In the genomic region with DNA sequence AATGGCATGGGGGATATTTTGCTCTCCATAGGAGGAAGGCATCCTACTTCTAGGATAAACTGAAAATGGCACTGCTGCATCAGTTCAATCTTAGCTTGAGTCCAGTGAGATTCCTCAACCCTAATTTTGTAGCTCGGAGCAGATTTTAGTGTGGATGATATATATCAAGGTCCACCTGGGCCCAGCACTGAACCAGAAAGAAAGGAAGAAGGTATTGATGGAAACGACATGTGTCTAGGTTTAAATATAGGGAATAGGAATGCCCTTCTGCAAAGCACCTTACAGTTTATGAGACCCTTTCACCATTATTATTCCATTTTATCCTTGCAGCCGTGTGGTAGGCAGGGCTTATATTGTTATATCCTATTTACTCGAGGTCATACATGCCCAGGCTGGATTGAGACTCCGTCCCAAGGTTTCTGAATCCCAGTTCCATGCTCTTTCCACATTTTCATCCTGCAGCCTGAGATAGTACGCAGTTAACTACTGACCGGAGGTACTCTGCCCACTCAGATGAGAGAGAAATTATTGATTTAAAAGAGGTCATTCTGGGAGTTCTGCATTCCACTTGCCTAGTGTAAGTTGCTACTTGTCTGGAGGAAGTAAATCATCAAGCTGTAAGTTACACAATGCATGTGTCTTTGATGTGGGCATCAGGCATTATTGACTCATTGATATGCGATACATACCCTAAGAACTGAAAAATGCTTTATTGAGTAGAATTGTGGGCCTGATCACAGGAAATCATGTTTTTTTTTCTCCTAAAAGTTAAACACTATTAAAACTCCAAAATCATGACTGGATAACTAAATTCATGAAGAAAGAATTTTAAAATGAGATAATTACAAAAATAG, we compare ENCODE assay signal across 1 cellular context.
A peak's percentile ranks its signal among the peaks of the same experiment; 100 is the strongest.
TF ChIP-seq lines count a peak whose summit lies in the region.

No MANE protein-coding gene starts in this region.

TF ChIP-seq in HepG2, 621 proteins besides CTCF, POLR2A, EP300 and RAD21 (continued from another document and continues in another):
- TF ChIP-seq, protein P1, sequence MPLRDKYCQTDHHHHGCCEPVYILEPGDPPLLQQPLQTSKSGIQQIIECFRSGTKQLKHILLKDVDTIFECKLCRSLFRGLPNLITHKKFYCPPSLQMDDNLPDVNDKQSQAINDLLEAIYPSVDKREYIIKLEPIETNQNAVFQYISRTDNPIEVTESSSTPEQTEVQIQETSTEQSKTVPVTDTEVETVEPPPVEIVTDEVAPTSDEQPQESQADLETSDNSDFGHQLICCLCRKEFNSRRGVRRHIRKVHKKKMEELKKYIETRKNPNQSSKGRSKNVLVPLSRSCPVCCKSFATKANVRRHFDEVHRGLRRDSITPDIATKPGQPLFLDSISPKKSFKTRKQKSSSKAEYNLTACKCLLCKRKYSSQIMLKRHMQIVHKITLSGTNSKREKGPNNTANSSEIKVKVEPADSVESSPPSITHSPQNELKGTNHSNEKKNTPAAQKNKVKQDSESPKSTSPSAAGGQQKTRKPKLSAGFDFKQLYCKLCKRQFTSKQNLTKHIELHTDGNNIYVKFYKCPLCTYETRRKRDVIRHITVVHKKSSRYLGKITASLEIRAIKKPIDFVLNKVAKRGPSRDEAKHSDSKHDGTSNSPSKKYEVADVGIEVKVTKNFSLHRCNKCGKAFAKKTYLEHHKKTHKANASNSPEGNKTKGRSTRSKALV (CRISPR knock-in tag; IDR thresholded peaks at IDR 0.05), result peak; percentile 50; the same call in 1 of the 2 replicates
- TF ChIP-seq ZEB1 (IDR thresholded peaks at IDR 0.05; ENCODE audit: insufficient replicate concordance, low read depth), result peak; percentile 90
- TF ChIP-seq, protein P2, sequence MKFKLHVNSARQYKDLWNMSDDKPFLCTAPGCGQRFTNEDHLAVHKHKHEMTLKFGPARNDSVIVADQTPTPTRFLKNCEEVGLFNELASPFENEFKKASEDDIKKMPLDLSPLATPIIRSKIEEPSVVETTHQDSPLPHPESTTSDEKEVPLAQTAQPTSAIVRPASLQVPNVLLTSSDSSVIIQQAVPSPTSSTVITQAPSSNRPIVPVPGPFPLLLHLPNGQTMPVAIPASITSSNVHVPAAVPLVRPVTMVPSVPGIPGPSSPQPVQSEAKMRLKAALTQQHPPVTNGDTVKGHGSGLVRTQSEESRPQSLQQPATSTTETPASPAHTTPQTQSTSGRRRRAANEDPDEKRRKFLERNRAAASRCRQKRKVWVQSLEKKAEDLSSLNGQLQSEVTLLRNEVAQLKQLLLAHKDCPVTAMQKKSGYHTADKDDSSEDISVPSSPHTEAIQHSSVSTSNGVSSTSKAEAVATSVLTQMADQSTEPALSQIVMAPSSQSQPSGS (CRISPR knock-in tag; IDR thresholded peaks at IDR 0.05), result peak; percentile 99
- TF ChIP-seq KMT2A (CRISPR knock-in tag; IDR thresholded peaks at IDR 0.05), result peak; percentile 58; the same call in 1 of the 2 replicates
- peak; percentile 87; the same call in 1 of the 2 replicates for TF ChIP-seq KLF11 (CRISPR knock-in tag; IDR thresholded peaks at IDR 0.05)
- peak; percentile 80; the same call in 1 of the 2 replicates for TF ChIP-seq KLF9 (CRISPR knock-in tag; IDR thresholded peaks at IDR 0.05; ENCODE audit: low read depth)
- peak; percentile 84 for TF ChIP-seq SPEN (CRISPR knock-in tag; IDR thresholded peaks at IDR 0.05; ENCODE audit: low read depth)
- TF ChIP-seq, protein P3, sequence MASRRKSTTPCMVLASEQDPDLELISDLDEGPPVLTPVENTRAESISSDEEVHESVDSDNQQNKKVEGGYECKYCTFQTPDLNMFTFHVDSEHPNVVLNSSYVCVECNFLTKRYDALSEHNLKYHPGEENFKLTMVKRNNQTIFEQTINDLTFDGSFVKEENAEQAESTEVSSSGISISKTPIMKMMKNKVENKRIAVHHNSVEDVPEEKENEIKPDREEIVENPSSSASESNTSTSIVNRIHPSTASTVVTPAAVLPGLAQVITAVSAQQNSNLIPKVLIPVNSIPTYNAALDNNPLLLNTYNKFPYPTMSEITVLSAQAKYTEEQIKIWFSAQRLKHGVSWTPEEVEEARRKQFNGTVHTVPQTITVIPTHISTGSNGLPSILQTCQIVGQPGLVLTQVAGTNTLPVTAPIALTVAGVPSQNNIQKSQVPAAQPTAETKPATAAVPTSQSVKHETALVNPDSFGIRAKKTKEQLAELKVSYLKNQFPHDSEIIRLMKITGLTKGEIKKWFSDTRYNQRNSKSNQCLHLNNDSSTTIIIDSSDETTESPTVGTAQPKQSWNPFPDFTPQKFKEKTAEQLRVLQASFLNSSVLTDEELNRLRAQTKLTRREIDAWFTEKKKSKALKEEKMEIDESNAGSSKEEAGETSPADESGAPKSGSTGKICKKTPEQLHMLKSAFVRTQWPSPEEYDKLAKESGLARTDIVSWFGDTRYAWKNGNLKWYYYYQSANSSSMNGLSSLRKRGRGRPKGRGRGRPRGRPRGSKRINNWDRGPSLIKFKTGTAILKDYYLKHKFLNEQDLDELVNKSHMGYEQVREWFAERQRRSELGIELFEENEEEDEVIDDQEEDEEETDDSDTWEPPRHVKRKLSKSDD (CRISPR knock-in tag; IDR thresholded peaks at IDR 0.05; ENCODE audit: low read depth), result no peak
- TF ChIP-seq, protein P4, sequence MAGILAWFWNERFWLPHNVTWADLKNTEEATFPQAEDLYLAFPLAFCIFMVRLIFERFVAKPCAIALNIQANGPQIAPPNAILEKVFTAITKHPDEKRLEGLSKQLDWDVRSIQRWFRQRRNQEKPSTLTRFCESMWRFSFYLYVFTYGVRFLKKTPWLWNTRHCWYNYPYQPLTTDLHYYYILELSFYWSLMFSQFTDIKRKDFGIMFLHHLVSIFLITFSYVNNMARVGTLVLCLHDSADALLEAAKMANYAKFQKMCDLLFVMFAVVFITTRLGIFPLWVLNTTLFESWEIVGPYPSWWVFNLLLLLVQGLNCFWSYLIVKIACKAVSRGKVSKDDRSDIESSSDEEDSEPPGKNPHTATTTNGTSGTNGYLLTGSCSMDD (CRISPR knock-in tag; IDR thresholded peaks at IDR 0.05), result no peak
- TF ChIP-seq, protein P5, sequence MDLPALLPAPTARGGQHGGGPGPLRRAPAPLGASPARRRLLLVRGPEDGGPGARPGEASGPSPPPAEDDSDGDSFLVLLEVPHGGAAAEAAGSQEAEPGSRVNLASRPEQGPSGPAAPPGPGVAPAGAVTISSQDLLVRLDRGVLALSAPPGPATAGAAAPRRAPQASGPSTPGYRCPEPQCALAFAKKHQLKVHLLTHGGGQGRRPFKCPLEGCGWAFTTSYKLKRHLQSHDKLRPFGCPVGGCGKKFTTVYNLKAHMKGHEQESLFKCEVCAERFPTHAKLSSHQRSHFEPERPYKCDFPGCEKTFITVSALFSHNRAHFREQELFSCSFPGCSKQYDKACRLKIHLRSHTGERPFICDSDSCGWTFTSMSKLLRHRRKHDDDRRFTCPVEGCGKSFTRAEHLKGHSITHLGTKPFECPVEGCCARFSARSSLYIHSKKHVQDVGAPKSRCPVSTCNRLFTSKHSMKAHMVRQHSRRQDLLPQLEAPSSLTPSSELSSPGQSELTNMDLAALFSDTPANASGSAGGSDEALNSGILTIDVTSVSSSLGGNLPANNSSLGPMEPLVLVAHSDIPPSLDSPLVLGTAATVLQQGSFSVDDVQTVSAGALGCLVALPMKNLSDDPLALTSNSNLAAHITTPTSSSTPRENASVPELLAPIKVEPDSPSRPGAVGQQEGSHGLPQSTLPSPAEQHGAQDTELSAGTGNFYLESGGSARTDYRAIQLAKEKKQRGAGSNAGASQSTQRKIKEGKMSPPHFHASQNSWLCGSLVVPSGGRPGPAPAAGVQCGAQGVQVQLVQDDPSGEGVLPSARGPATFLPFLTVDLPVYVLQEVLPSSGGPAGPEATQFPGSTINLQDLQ (CRISPR knock-in tag; IDR thresholded peaks at IDR 0.05), result no peak
- TF ChIP-seq KLF15 (CRISPR knock-in tag; IDR thresholded peaks at IDR 0.05; ENCODE audit: borderline replicate concordance), result no peak
- TF ChIP-seq FOXM1 (CRISPR knock-in tag; IDR thresholded peaks at IDR 0.05), result no peak
- peak; percentile 86 for TF ChIP-seq ZNF441 (CRISPR knock-in tag; IDR thresholded peaks at IDR 0.05; ENCODE audit: borderline replicate concordance)
- peak; percentile 98 for TF ChIP-seq ASH2L (IDR thresholded peaks at IDR 0.05; ENCODE audit: insufficient read length, low read depth, low read length)
- TF ChIP-seq, protein P6, sequence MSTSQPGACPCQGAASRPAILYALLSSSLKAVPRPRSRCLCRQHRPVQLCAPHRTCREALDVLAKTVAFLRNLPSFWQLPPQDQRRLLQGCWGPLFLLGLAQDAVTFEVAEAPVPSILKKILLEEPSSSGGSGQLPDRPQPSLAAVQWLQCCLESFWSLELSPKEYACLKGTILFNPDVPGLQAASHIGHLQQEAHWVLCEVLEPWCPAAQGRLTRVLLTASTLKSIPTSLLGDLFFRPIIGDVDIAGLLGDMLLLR (CRISPR knock-in tag; IDR thresholded peaks at IDR 0.05), result no peak
- TF ChIP-seq GATA4 (IDR thresholded peaks at IDR 0.05; ENCODE audit: borderline replicate concordance, low read depth), result peak; percentile 99
- TF ChIP-seq ZNF333 (CRISPR knock-in tag; IDR thresholded peaks at IDR 0.05; ENCODE audit: borderline replicate concordance), result no peak
- TF ChIP-seq, protein P7, sequence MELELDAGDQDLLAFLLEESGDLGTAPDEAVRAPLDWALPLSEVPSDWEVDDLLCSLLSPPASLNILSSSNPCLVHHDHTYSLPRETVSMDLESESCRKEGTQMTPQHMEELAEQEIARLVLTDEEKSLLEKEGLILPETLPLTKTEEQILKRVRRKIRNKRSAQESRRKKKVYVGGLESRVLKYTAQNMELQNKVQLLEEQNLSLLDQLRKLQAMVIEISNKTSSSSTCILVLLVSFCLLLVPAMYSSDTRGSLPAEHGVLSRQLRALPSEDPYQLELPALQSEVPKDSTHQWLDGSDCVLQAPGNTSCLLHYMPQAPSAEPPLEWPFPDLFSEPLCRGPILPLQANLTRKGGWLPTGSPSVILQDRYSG (CRISPR knock-in tag; IDR thresholded peaks at IDR 0.05), result no peak
- TF ChIP-seq, protein P8, sequence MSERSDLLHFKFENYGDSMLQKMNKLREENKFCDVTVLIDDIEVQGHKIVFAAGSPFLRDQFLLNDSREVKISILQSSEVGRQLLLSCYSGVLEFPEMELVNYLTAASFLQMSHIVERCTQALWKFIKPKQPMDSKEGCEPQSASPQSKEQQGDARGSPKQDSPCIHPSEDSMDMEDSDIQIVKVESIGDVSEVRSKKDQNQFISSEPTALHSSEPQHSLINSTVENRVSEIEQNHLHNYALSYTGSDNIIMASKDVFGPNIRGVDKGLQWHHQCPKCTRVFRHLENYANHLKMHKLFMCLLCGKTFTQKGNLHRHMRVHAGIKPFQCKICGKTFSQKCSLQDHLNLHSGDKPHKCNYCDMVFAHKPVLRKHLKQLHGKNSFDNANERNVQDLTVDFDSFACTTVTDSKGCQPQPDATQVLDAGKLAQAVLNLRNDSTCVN (CRISPR knock-in tag; IDR thresholded peaks at IDR 0.05; ENCODE audit: borderline replicate concordance), result 0 out of 2 replicates have a peak, but pooled peaks have one; percentile 46
- TF ChIP-seq POLR2G (IDR thresholded peaks at IDR 0.05; ENCODE audit: low read depth, low read length), result peak; percentile 61; the same call in 1 of the 2 replicates
- no peak for TF ChIP-seq SYNCRIP (IDR thresholded peaks at IDR 0.05; ENCODE audit: insufficient read depth, low read depth, low read length)
- no peak for TF ChIP-seq FOXC1 (CRISPR knock-in tag; IDR thresholded peaks at IDR 0.05; ENCODE audit: borderline replicate concordance)
- TF ChIP-seq, protein P9, sequence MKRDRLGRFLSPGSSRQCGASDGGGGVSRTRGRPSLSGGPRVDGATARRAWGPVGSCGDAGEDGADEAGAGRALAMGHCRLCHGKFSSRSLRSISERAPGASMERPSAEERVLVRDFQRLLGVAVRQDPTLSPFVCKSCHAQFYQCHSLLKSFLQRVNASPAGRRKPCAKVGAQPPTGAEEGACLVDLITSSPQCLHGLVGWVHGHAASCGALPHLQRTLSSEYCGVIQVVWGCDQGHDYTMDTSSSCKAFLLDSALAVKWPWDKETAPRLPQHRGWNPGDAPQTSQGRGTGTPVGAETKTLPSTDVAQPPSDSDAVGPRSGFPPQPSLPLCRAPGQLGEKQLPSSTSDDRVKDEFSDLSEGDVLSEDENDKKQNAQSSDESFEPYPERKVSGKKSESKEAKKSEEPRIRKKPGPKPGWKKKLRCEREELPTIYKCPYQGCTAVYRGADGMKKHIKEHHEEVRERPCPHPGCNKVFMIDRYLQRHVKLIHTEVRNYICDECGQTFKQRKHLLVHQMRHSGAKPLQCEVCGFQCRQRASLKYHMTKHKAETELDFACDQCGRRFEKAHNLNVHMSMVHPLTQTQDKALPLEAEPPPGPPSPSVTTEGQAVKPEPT (CRISPR knock-in tag; IDR thresholded peaks at IDR 0.05; ENCODE audit: low read depth), result 0 out of 2 replicates have a peak, but pooled peaks have one; percentile 46
- TF ChIP-seq STAT5B (CRISPR knock-in tag; IDR thresholded peaks at IDR 0.05), result peak; percentile 98
- TF ChIP-seq GZF1 (CRISPR knock-in tag; IDR thresholded peaks at IDR 0.05), result peak; percentile 60; the same call in 1 of the 2 replicates
- no peak for TF ChIP-seq NONO (IDR thresholded peaks at IDR 0.05)
- peak; percentile 83 for TF ChIP-seq NONO (CRISPR knock-in tag; conservative IDR thresholded peaks at IDR 0.05)
- TF ChIP-seq FOXP1 (IDR thresholded peaks at IDR 0.05), result peak; percentile 90
- TF ChIP-seq FOXP1 (CRISPR knock-in tag; IDR thresholded peaks at IDR 0.05), result peak; percentile 99
- TF ChIP-seq KDM4B (CRISPR knock-in tag; IDR thresholded peaks at IDR 0.05), result peak; percentile 93
- TF ChIP-seq, protein P10, sequence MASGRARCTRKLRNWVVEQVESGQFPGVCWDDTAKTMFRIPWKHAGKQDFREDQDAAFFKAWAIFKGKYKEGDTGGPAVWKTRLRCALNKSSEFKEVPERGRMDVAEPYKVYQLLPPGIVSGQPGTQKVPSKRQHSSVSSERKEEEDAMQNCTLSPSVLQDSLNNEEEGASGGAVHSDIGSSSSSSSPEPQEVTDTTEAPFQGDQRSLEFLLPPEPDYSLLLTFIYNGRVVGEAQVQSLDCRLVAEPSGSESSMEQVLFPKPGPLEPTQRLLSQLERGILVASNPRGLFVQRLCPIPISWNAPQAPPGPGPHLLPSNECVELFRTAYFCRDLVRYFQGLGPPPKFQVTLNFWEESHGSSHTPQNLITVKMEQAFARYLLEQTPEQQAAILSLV (CRISPR knock-in tag; IDR thresholded peaks at IDR 0.05; ENCODE audit: borderline replicate concordance), result peak; percentile 37; the same call in 1 of the 2 replicates
